8 cellular contexts compared by ENCODE assay signal in genomic region chr2:166361351-166362153, GRCh38. TPM values are rescaled to one million over a fixed set of nuclear protein-coding genes. Genes with fewer than 3 reads are reported as not detected.
A peak's percentile ranks its signal among the peaks of the same experiment; 100 is the strongest.
DNase-seq lines count a peak whose midpoint lies in the region; ATAC-seq, FAIRE-seq and TF ChIP-seq lines count a peak whose summit lies in the region.

No MANE protein-coding gene starts in this region.

- ATAC-seq in HG02885 (IDR thresholded peaks at IDR 0.05; ENCODE audit: poor library complexity, unreplicated experiment) (peak; percentile 61), GM19455 (IDR thresholded peaks at IDR 0.05; ENCODE audit: unreplicated experiment) (no peak), GM18858 (IDR thresholded peaks at IDR 0.05; ENCODE audit: unreplicated experiment) (no peak)

- no peaks in the 10 kb centered on the region for H3K27me3 Mint-ChIP-seq in activated T-helper 1 cell treated with anti-CD3 and anti-CD28 coated beads, Interleukin-12 subunit alpha, Interleukin-12 subunit beta, Interleukin-2, Interleukin-4 antibody, amounts not matched to agents 30 ng/mL and 10 ng/mL and 1 ng/mL, durations not matched to agents 14 hours and 24 hours and 36 hours (ENCODE audit: insufficient read depth)

- no peak for TF ChIP-seq EP300 in SK-N-SH (IDR thresholded peaks at IDR 0.05; ENCODE audit: borderline replicate concordance in 1 of 2, low read depth in 1 of 2, low read length in 1 of 2)

- no peaks in the 10 kb centered on the region for H3K9me3 ChIP-seq in SK-N-SH
- H3K9me3 ChIP-seq in kidney (ENCODE audit: control insufficient read depth in 1 of 2, low read length in 2 of 2), result no peaks in the 10 kb centered on the region

- peak overlapping the region; percentile 64 for H2AFZ ChIP-seq in SK-N-SH (ENCODE audit: low read depth)

- no peaks in the 10 kb centered on the region for H3K9me3 Mint-ChIP-seq in activated T-helper 1 cell treated with anti-CD3 and anti-CD28 coated beads, Interleukin-12 subunit alpha, Interleukin-12 subunit beta, Interleukin-2, Interleukin-4 antibody, amounts not matched to agents 30 ng/mL and 10 ng/mL and 1 ng/mL, durations not matched to agents 14 hours and 24 hours and 36 hours

- POLR2A ChIA-PET in SK-N-SH (lab: Yijun Ruan, JAX), result interaction anchor here (1.3 kb wide), 1 partner anchor 14 kb away, joined by 3 read pairs; the partner anchor contains the start of gene SCN9A

- peaks cover 24% of the 10 kb centered on the region for H3K79me2 ChIP-seq in SK-N-SH (ENCODE audit: insufficient read depth)

- 44% methylated on average over 3 of the region's 3 CpGs for WGBS in SK-N-SH (ENCODE audit: low lambda C conversion rate)

- H3K9ac ChIP-seq in SK-N-SH, result no peak overlapping the region; the same call in 1 of the 2 replicates
- no peak overlapping the region for H3K9ac ChIP-seq in kidney (ENCODE audit: low read length in 2 of 2)

- H3K4me1 ChIP-seq in SK-N-SH (ENCODE audit: control insufficient read depth in 1 of 2, insufficient read depth in 2 of 2, low read depth in 1 of 2, low read length in 1 of 2) (peaks cover 3 to 11% of the 10 kb centered on the region in 2 experiments; a peak in 3 of 4 replicates), kidney (ENCODE audit: control insufficient read depth in 1 of 2, insufficient read depth in 1 of 2, low read depth in 1 of 2, low read length in 2 of 2) (no peaks in the 10 kb centered on the region)

- peak overlapping the region; percentile 53 to 66 for H3K27ac ChIP-seq in SK-N-SH (ENCODE audit: low read depth in 2 of 2, low read length in 1 of 2)
- H3K27ac ChIP-seq in kidney (ENCODE audit: low read depth in 2 of 2, low read length in 2 of 2), result no peak overlapping the region

- peak; percentile 42 for FAIRE-seq in kidney (lab: Jason Lieb, UNC)

- H3K36me3 ChIP-seq in SK-N-SH (replicated peaks in 1 of 2; ENCODE audit: control insufficient read depth in 1 of 2, insufficient read depth in 2 of 2, low read length in 1 of 2), result peaks cover 0 to 5% of the 10 kb centered on the region in 2 experiments
- H3K36me3 ChIP-seq in kidney (ENCODE audit: control insufficient read depth in 1 of 2, insufficient read depth in 2 of 2, low read length in 2 of 2), result no peaks in the 10 kb centered on the region

- TF ChIP-seq CTCF in GM10266 (IDR thresholded peaks at IDR 0.05; ENCODE audit: control insufficient read depth, insufficient read depth, low read depth, missing control alignments), result peak; percentile 19
- peak; percentile 87 for TF ChIP-seq CTCF in SK-N-SH (IDR thresholded peaks at IDR 0.05)
- TF ChIP-seq CTCF in kidney (IDR thresholded peaks at IDR 0.05; ENCODE audit: borderline replicate concordance, extremely low read depth, insufficient read depth), result peak; percentile 43

- peak; percentile 79 for TF ChIP-seq RAD21 in SK-N-SH (IDR thresholded peaks at IDR 0.05; ENCODE audit: low read length)

- CTCF ChIA-PET in SK-N-SH (lab: Yijun Ruan, JAX), result interaction anchor here (0.6 to 2.7 kb wide), 29 partner anchors 8 to 304 kb away, joined by 3 to 27 read pairs (median 4); partner anchors contain the start of gene SCN9A

- intact Hi-C loops in kidney (cut with DNase I), result no loop called here
- intact Hi-C loops in activated T-helper 1 cell treated with anti-CD3 and anti-CD28 coated beads, Interleukin-12 subunit alpha, Interleukin-12 subunit beta, Interleukin-2, Interleukin-4 antibody, amounts not matched to agents 30 ng/mL and 10 ng/mL and 1 ng/mL, durations not matched to agents 14 hours and 24 hours and 36 hours (cut with micrococcal nuclease), result loop anchor here (1.0 to 2.0 kb wide), 2 partner anchors 23 to 155 kb away; no protein-coding TSS in a partner anchor

- peaks cover 7% of the 10 kb centered on the region for H3F3A ChIP-seq in SK-N-SH (replicated peaks; ENCODE audit: insufficient read depth)

- no peaks in the 10 kb centered on the region for H3K36me3 Mint-ChIP-seq in activated T-helper 1 cell treated with anti-CD3 and anti-CD28 coated beads, Interleukin-12 subunit alpha, Interleukin-12 subunit beta, Interleukin-2, Interleukin-4 antibody, amounts not matched to agents 30 ng/mL and 10 ng/mL and 1 ng/mL, durations not matched to agents 14 hours and 24 hours and 36 hours (ENCODE audit: low read depth)

- no peaks in the 10 kb centered on the region for H3K4me1 Mint-ChIP-seq in activated T-helper 1 cell treated with anti-CD3 and anti-CD28 coated beads, Interleukin-12 subunit alpha, Interleukin-12 subunit beta, Interleukin-2, Interleukin-4 antibody, amounts not matched to agents 30 ng/mL and 10 ng/mL and 1 ng/mL, durations not matched to agents 14 hours and 24 hours and 36 hours (ENCODE audit: low read depth)

- no peak overlapping the region for H3K4me3 Mint-ChIP-seq in activated T-helper 1 cell treated with anti-CD3 and anti-CD28 coated beads, Interleukin-12 subunit alpha, Interleukin-12 subunit beta, Interleukin-2, Interleukin-4 antibody, amounts not matched to agents 30 ng/mL and 10 ng/mL and 1 ng/mL, durations not matched to agents 14 hours and 24 hours and 36 hours

- H3K4me3 ChIP-seq in SK-N-SH (ENCODE audit: low read depth in 2 of 2, low read length in 1 of 2), result no peak overlapping the region
- no peak overlapping the region for H3K4me3 ChIP-seq in kidney (ENCODE audit: low read length in 2 of 2)

- H3K9me2 ChIP-seq in SK-N-SH, result no peaks in the 10 kb centered on the region

- no peaks in the 10 kb centered on the region for H3K27me3 ChIP-seq in SK-N-SH (ENCODE audit: insufficient read depth)

- no peak for DNase-seq in GM10266 (ENCODE audit: extremely low spot score)
- DNase-seq in SK-N-SH, result peak; percentile 22
- no peak for DNase-seq in kidney
- DNase-seq in activated T-helper 1 cell treated with anti-CD3 and anti-CD28 coated beads, Interleukin-12 subunit alpha, Interleukin-12 subunit beta, Interleukin-2, Interleukin-4 antibody, amounts not matched to agents 30 ng/mL and 10 ng/mL and 1 ng/mL, durations not matched to agents 14 hours and 24 hours and 36 hours (ENCODE audit: low spot score), result no peak
- DNase-seq in T1000 (lab: John Stamatoyannopoulos, UW), result no peak

- H3K4me2 ChIP-seq in SK-N-SH, result peak overlapping the region; percentile 42

- H4K20me1 ChIP-seq in SK-N-SH (ENCODE audit: insufficient read depth), result no peaks in the 10 kb centered on the region

- H3K27ac Mint-ChIP-seq in activated T-helper 1 cell treated with anti-CD3 and anti-CD28 coated beads, Interleukin-12 subunit alpha, Interleukin-12 subunit beta, Interleukin-2, Interleukin-4 antibody, amounts not matched to agents 30 ng/mL and 10 ng/mL and 1 ng/mL, durations not matched to agents 14 hours and 24 hours and 36 hours, result no peak overlapping the region

TF ChIP-seq in SK-N-SH, 30 proteins besides CTCF, POLR2A, EP300 and RAD21:
- TF ChIP-seq FOSL2 (IDR thresholded peaks at IDR 0.05; ENCODE audit: borderline replicate concordance, low read depth) (peak; percentile 44; the same call in 1 of the 2 replicates), PBX3 (IDR thresholded peaks at IDR 0.05) (no peak), RCOR1 (IDR thresholded peaks at IDR 0.05; ENCODE audit: low read length) (no peak), TCF12 (IDR thresholded peaks at IDR 0.05) (no peak), SMC3 (IDR thresholded peaks at IDR 0.05; ENCODE audit: low read depth, low read length) (peak; percentile 54), NFIC (IDR thresholded peaks at IDR 0.05; ENCODE audit: borderline replicate concordance) (peak; percentile 3; the same call in 1 of the 2 replicates), YY1 (IDR thresholded peaks at IDR 0.05; ENCODE audit: low read depth) (peak; percentile 38; the same call in 1 of the 2 replicates), SIN3A (IDR thresholded peaks at IDR 0.05; ENCODE audit: borderline replicate concordance, low read depth, low read length) (no peak)

RNA-seq across cellular contexts. Expression of gene SCN9A, which starts 14.2 kb away (rescaled TPM):
- polyA plus RNA-seq in SK-N-SH (2012; rRNA removed) (5.9 and 7.8 TPM in 2 replicates), kidney (ENCODE audit: insufficient read depth, low read depth, low replicate concordance) (0.99 TPM)
- polyA plus RNA-seq in SK-N-SH (2012; cell fraction: cytosol; rRNA removed), result 7.2 and 7.3 TPM in 2 replicates
- 6.0 and 12.7 TPM in 2 replicates for polyA plus RNA-seq in SK-N-SH (2012; cell fraction: nucleus; rRNA removed)
- total RNA-seq in kidney, result 5.3 TPM
- total RNA-seq in activated T-helper 1 cell treated with anti-CD3 and anti-CD28 coated beads, Interleukin-12 subunit alpha, Interleukin-12 subunit beta, Interleukin-2, Interleukin-4 antibody, amounts not matched to agents 30 ng/mL and 10 ng/mL and 1 ng/mL, durations not matched to agents 14 hours and 24 hours and 36 hours, result 0.07 and 0.13 TPM in 2 replicates

Comparison
In these comparisons a context has a peak if more than half of its experiments do, and no peak if none do; other contexts are left out.
1. CTCF ChIP-seq: peak in every context shown above with its lines; median percentile 87 in SK-N-SH; 43 in kidney; 19 in GM10266.
2. H3K27ac ChIP-seq: peak in SK-N-SH (2 of 2); none in kidney (0 of 2).